8 cellular contexts compared by ENCODE assay signal in the genomic region with DNA sequence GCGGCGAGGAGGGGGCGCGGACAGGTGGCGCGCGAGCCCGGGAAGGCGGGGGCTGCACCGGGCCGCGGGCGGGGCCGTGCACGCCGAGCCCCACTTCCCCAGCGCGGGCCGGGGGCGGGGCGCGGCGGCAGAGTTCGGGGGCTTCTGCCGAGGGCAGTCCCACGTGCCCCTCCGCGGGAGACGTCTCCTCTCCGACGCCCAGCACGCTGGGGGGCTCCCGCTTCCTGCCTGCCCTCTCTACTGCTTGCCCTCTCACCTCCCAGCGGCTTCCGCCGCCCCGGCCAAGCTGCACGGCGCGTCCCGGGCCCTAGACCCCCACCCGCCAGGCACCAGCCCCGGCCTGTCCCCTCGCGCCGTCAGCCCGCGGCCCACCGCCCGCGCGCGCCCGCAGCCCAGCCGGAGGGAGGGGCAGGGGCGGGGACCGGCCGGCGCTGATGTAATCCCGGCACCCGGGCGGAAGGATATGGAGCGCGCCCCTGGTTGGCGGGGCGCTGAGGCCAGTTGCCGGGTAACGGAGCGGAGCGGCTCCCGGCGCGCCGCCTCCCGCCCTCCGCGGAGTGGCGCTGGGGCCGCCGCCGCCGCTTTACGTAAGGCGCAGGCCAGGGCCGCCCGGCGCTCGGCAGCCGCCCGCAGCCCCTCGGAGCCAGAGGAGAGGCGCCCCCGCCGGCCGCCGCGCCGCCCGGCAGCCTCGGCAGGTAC. TPM values are rescaled to one million over a fixed set of nuclear protein-coding genes. Genes with fewer than 3 reads are reported as not detected.
DNase-seq lines count a peak whose midpoint lies in the region; TF ChIP-seq lines count a peak whose summit lies in the region.

TSS of gene KIAA0232 (plus strand) at position 581 of the 699 bp plus-strand sequence. CDS start 41,727 bp downstream, outside the sequence.

- DNase-seq in ELR (ENCODE audit: low read depth) (peak; percentile 93), H7 (peak; percentile 98), MG63 (peak; percentile 92), SHP77 treated with DMSO at 0.1 percent for 48 hours (lab: John Stamatoyannopoulos, UW) (peak; percentile 23), fibroblast of villous mesenchyme (ENCODE audit: low read depth) (peak; percentile 95), neural crest cell (ENCODE audit: low read depth, low spot score) (peak; percentile 91), stomach (peak; percentile 94)
- DNase-seq in activated effector memory CD4-positive, alpha-beta T cell treated with anti-CD3 and anti-CD28 coated beads, Interleukin-2, amount 50 U/mL, for 16 hours, result peak; percentile 97

- H3K27ac Mint-ChIP-seq in neural crest cell (ENCODE audit: unreplicated experiment), result peak within 1 kb of the TSS; percentile 84

- peaks cover 65% of the 10 kb centered on the region for H3K4me1 Mint-ChIP-seq in neural crest cell

- TF ChIP-seq EP300 in stomach (IDR thresholded peaks at IDR 0.05), result no peak

- no peak for TF ChIP-seq POLR2A in stomach (IDR thresholded peaks at IDR 0.05)

- H3K4me3 ChIP-seq in H7 (ENCODE audit: insufficient read depth, low read depth, low read length) (peak within 1 kb of the TSS; percentile 96), MG63 (peak within 1 kb of the TSS; percentile 83), fibroblast of villous mesenchyme (ENCODE audit: low read depth, low read length) (peak within 1 kb of the TSS; percentile 93), stomach (peak within 1 kb of the TSS; percentile 94 to 100 (median 98))

- H3K4me3 Mint-ChIP-seq in neural crest cell, result peak within 1 kb of the TSS; percentile 89

- TF ChIP-seq CTCF in fibroblast of villous mesenchyme (IDR thresholded peaks at IDR 0.05; ENCODE audit: insufficient read depth, low read depth, low read length) (no peak), neural crest cell (conservative IDR thresholded peaks at IDR 0.05) (no peak), stomach (IDR thresholded peaks at IDR 0.05) (no peak)

- H3K36me3 ChIP-seq in H7 (replicated peaks; ENCODE audit: control insufficient read depth, insufficient read depth, low read length) (no peaks in the 10 kb centered on the region), MG63 (peaks cover 2% of the 10 kb centered on the region; the same call in 1 of the 2 replicates), stomach (peaks cover 0 to 8% (median 3%) of the 10 kb centered on the region in 4 donors)

- H3K9me3 ChIP-seq in MG63 (no peaks in the 10 kb centered on the region), stomach (no peaks in the 10 kb centered on the region)

- H3K36me3 Mint-ChIP-seq in neural crest cell (ENCODE audit: low read depth), result no peaks in the 10 kb centered on the region

- 0 to 2% (median 0%) methylated on average over 22 to 100 of the region's 100 CpGs for WGBS in stomach, 5 donors

- H3K4me1 ChIP-seq in stomach, result peaks cover 26 to 52% (median 37%) of the 10 kb centered on the region in 4 donors

- H3K27me3 ChIP-seq in H7 (ENCODE audit: control insufficient read depth, insufficient read depth, low read length) (peaks cover 4% of the 10 kb centered on the region), MG63 (no peaks in the 10 kb centered on the region), stomach (no peaks in the 10 kb centered on the region)

- H3K27ac ChIP-seq in stomach, result peak within 1 kb of the TSS; percentile 99 to 100 (median 100)

- H3K9me3 Mint-ChIP-seq in neural crest cell, result no peaks in the 10 kb centered on the region

- intact Hi-C loops in stomach (cut with DNase I; ENCODE audit: low total_unique reads), result loop anchor here (10.0 kb wide), 1 partner anchor 57 kb away; no protein-coding TSS in a partner anchor

- peaks cover 6% of the 10 kb centered on the region for H3K27me3 Mint-ChIP-seq in neural crest cell (ENCODE audit: low read depth)

RNA-seq across cellular contexts. Expression of gene KIAA0232, which starts in this region (rescaled TPM):
- total RNA-seq in H7 (2014; rRNA removed; shearing (Covaris generic)), result 11.5 and 15.9 TPM in 2 replicates
- 2.9 and 5.2 TPM in 2 replicates for total RNA-seq in MG63 (2014; rRNA removed; shearing (Covaris generic); ENCODE audit: low replicate concordance)
- total RNA-seq in fibroblast of villous mesenchyme, result 23.2 and 29.8 TPM in 2 replicates
- total RNA-seq in neural crest cell, result 40.1 and 41.7 TPM in 2 replicates
- 10 to 100 TPM in 4 of 5 donors, 1 to 10 TPM in 1; 8.1 to 48.1 (median 23.2) TPM for total RNA-seq in stomach
- polyA plus RNA-seq in stomach, result 1 to 10 TPM; 5.1 to 7.5 (median 5.4) TPM

Comparison
In these comparisons a context has a peak if more than half of its experiments do, and no peak if none do; other contexts are left out.
1. Peak in every context shown above with its lines: DNase-seq, H3K4me3 ChIP-seq and H3K27ac ChIP-seq.
2. DNase-seq: peak in every context shown above with its lines; median percentile 98 in H7; 97 in activated effector memory CD4-positive, alpha-beta T cell treated with anti-CD3 and anti-CD28 coated beads, Interleukin-2, amount 50 U/mL, for 16 hours; 95 in fibroblast of villous mesenchyme; 94 in stomach; 93 in ELR; 92 in MG63; 91 in neural crest cell; 23 in SHP77 treated with DMSO at 0.1 percent for 48 hours.